20 cellular contexts compared by ENCODE assay signal in the genomic region with DNA sequence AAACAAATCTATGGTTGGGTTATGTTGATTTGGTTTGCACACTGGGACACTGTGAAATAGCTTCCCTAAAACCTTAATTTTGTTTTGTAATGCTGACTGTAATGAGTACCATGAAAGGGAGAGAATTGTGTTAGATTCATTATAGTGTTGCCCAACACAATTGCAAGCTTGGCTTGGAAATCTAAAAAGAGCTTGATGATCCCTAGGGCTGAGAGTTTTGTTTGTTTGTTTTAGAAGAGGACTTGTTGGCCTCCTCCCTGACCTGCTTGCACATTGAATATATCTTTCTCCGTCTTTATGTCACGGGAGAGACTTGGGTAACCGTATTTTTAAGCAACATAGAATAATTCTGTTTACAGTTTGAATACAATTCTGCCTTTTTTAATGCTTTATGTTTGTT.
"Had no signal": no experiment of that assay in that cellular context is flagged by ENCODE, and none has a peak within 500 bp of the region (broad histone marks: within the 10 kb centered on the region; RNA-seq: fewer than 3 reads in every experiment).

No MANE protein-coding gene starts in this region.

- H3K27me3 ChIP-seq: ascending aorta, thyroid gland had no signal

- H3K36me3 ChIP-seq: ascending aorta, lower lobe of right lung, thyroid gland had no signal

- H3K4me3 ChIP-seq: ascending aorta, lower lobe of right lung, thyroid gland had no signal

- DNase-seq: activated CD4-positive, alpha-beta memory T cell treated with anti-CD3 and anti-CD28 coated beads, Interleukin-2, amount 10 ng/mL, durations not matched to agents 7 days and 5 days; activated CD4-positive, alpha-beta T cell treated with anti-CD3 and anti-CD28 coated beads for 48 hours; activated CD4-positive, CD25-positive, alpha-beta regulatory T cell; activated CD8-positive, alpha-beta memory T cell treated with anti-CD3 and anti-CD28 coated beads, Interleukin-2, amount 10 ng/mL, durations not matched to agents 7 days and 5 days; activated naive CD4-positive, alpha-beta T cell treated with anti-CD3 and anti-CD28 coated beads for 36 hours; cortex of kidney; erythroblast; lower lobe of right lung; natural killer cell; nucleus accumbens; posterior cingulate gyrus; stimulated activated CD4-positive, alpha-beta T cell treated with anti-CD3 and anti-CD28 coated beads, Interleukin-12 subunit alpha, Interleukin-12 subunit beta, amount 100 ng/mL, for 4 hours; stimulated activated CD4-positive, alpha-beta T cell treated with anti-CD3 and anti-CD28 coated beads, Interleukin-1b, Interleukin-23, amount 100 ng/mL, for 48 hours; stimulated activated CD8-positive, alpha-beta memory T cell treated with anti-CD3 and anti-CD28 coated beads, Interleukin-4, amount 100 ng/mL, for 48 hours; stimulated activated naive CD4-positive, alpha-beta T cell; T-cell; T1000; thyroid gland had no signal

- H3K4me1 ChIP-seq: ascending aorta, thyroid gland had no signal

- H3K9me3 ChIP-seq: ascending aorta, lower lobe of right lung, thyroid gland had no signal

- ATAC-seq: activated CD8-positive, alpha-beta memory T cell treated with anti-CD3 and anti-CD28 coated beads, Interleukin-2, amount 10 ng/mL, durations not matched to agents 7 days and 5 days; activated T-helper 17 cell treated with anti-CD3 and anti-CD28 coated beads, Interleukin-2, amount 50 U/mL, for 72 hours; lower lobe of right lung; natural killer cell; T-cell had no signal

- H3K27ac ChIP-seq: ascending aorta, lower lobe of right lung, thyroid gland had no signal
